In the genomic region with DNA sequence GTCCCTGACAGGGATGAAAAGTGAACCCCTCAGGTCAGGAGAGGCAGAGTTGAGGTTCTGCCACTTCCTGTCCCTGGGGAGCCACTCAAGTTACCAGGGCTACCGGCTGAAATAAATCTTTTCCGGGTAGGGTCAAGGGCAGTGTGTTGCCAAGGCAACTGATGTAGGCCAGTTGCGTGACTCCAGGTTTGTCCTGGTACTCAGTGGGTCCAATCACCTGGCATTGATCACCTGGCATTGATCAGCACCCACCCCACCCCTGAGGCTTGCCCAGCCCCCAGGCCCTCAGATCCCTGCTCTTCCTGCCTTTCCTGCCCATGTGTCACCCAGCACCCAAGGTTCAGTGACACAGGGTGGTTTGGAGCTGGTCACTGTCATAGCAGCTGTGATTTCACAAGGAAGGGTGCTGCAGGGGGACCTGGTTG, we compare ENCODE assay signal across 1 cellular context.
TF ChIP-seq lines count a peak whose summit lies in the region.

No MANE protein-coding gene starts in this region.

TF ChIP-seq in H1, 55 proteins besides CTCF, POLR2A, EP300 and RAD21:
- no peak for TF ChIP-seq BRCA1 (IDR thresholded peaks at IDR 0.05; ENCODE audit: low read depth, low read length)
- no peak for TF ChIP-seq JUN (IDR thresholded peaks at IDR 0.05; ENCODE audit: low read depth, low read length)
- no peak for TF ChIP-seq GABPA (IDR thresholded peaks at IDR 0.05; ENCODE audit: borderline replicate concordance, insufficient read depth, low read length)
